Comparison of ENCODE assay signal across 8 cellular contexts in the genomic region with DNA sequence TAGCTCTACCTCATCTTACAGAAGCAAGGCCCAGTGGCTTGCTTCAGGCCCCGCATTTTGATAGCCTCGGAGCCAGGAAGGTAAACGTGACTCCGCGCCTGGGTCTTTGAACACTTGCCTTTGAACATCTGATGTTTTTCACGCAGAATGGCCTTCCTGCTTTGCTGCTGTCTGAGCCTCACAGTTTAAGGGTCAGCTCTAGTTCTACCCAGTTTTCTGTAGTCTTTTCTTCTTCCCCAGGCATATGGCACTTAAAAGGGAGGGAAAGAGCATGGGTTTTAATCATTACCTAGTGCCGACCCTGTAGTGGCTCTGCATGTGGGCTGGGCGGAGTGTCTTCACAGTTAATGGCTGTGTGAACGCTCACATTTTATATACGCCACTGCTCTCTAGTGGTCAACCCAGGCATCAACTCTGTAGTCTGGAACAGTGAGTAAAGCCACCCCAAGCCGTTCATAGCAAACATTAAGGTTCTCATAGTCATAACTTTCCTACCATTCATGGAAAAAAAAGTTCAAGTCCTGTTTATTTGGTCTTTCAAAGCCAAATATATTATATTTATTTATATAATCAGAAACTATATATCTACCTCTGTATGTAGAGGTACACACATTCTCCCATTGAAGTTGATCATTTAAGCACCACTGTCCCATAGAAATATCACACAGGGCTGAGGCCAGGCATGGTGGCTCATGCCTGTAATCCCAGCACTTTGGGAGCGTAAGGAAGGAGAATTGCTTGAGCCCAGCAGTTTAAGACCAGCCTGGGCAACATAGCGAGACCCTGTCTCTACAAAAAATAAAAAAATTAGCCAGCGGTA.
DNase-seq lines count a peak whose midpoint lies in the region; ATAC-seq and TF ChIP-seq lines count a peak whose summit lies in the region.

No MANE protein-coding gene starts in this region.

- H3K4me1 Mint-ChIP-seq in activated naive CD8-positive, alpha-beta T cell treated with anti-CD3 and anti-CD28 coated beads for 36 hours: peaks cover 4% of the 10 kb centered on the region

- no peak overlapping the region for H3K27ac ChIP-seq in SK-N-SH (ENCODE audit: low read depth in 2 of 2, low read length in 1 of 2)
- no peak overlapping the region for H3K27ac ChIP-seq in heart left ventricle

- H3K9ac ChIP-seq in SK-N-SH: no peak overlapping the region

- no peak overlapping the region for H3K4me2 ChIP-seq in SK-N-SH

- peak; percentile 76 for TF ChIP-seq CTCF in GM13976 (IDR thresholded peaks at IDR 0.05; ENCODE audit: borderline replicate concordance, control extremely low read depth, extremely low read depth, insufficient read depth, missing control alignments)
- peak; percentile 85 for TF ChIP-seq CTCF in SK-N-SH (IDR thresholded peaks at IDR 0.05)
- peak; percentile 78 to 90 (median 86) for TF ChIP-seq CTCF in heart left ventricle (IDR thresholded peaks at IDR 0.05)

- H3K27me3 Mint-ChIP-seq in activated naive CD8-positive, alpha-beta T cell treated with anti-CD3 and anti-CD28 coated beads for 36 hours: no peaks in the 10 kb centered on the region

- H3K27me3 ChIP-seq in SK-N-SH (ENCODE audit: insufficient read depth) (no peaks in the 10 kb centered on the region; the same call in 1 of the 2 replicates), heart left ventricle (no peaks in the 10 kb centered on the region)

- H3K4me3 Mint-ChIP-seq in activated naive CD8-positive, alpha-beta T cell treated with anti-CD3 and anti-CD28 coated beads for 36 hours: peak overlapping the region; percentile 45

- H3K27ac Mint-ChIP-seq in activated naive CD8-positive, alpha-beta T cell treated with anti-CD3 and anti-CD28 coated beads for 36 hours: peak overlapping the region; percentile 68

- H3K4me3 ChIP-seq in SK-N-SH (ENCODE audit: low read depth in 2 of 2, low read length in 1 of 2) (no peak overlapping the region; a peak in 1 of 4 replicates), heart left ventricle (no peak overlapping the region)

- no peaks in the 10 kb centered on the region for H3K79me2 ChIP-seq in SK-N-SH (ENCODE audit: insufficient read depth)

- DNase-seq in GM13976 (ENCODE audit: low spot score): peak; percentile 76
- DNase-seq in NCI-H1092 treated with DMSO at 0.1 percent for 48 hours (lab: John Stamatoyannopoulos, UW): peak; percentile 90
- peak; percentile 78 for DNase-seq in SK-N-SH
- DNase-seq in activated naive CD8-positive, alpha-beta T cell treated with anti-CD3 and anti-CD28 coated beads for 36 hours: peak; percentile 70
- peak in 4 of 5 donors; percentile 67 to 75 (median 70) for DNase-seq in heart left ventricle
- DNase-seq in renal cortical epithelial cell (ENCODE audit: low read depth): peak; percentile 65
- DNase-seq in posterior vena cava (ENCODE audit: low spot score): no peak

- no peaks in the 10 kb centered on the region for H4K20me1 ChIP-seq in SK-N-SH (ENCODE audit: insufficient read depth)

- in situ Hi-C loops in GM13976 (cut with MboI; ENCODE audit: low sequenced_read_pairs, unreplicated experiment): loop anchor here (10.0 kb wide), 1 partner anchor 652 kb away; no protein-coding TSS in a partner anchor

- H3K9me3 Mint-ChIP-seq in activated naive CD8-positive, alpha-beta T cell treated with anti-CD3 and anti-CD28 coated beads for 36 hours: peaks cover 26% of the 10 kb centered on the region

- intact Hi-C loops in heart left ventricle (cut with DNase I): loop anchor here (1.0 to 10.0 kb wide), 12 partner anchors 24 to 662 kb away; partner anchors contain the start of gene ACBD6 (in 1 of the 10)
- intact Hi-C loops in posterior vena cava (cut with DNase I): loop anchor here in 1 of 2 donors (10.0 kb wide), 2 partner anchors 272 to 652 kb away; no protein-coding TSS in a partner anchor

- H3K9me2 ChIP-seq in SK-N-SH: no peaks in the 10 kb centered on the region

- POLR2A ChIA-PET in SK-N-SH (lab: Yijun Ruan, JAX): no interaction called here

- CTCF ChIA-PET in SK-N-SH (lab: Yijun Ruan, JAX): interaction anchor here (0.6 to 4.1 kb wide), 28 partner anchors 9 to 666 kb away, joined by 3 to 40 read pairs (median 4); no protein-coding TSS in a partner anchor

- 48% methylated on average over 14 of the region's 14 CpGs for WGBS in SK-N-SH (ENCODE audit: low lambda C conversion rate)
- WGBS in heart left ventricle, 4 donors: 35 to 43% (median 40%) methylated on average over 14 of the region's 14 CpGs

- ATAC-seq in HG02678 (IDR thresholded peaks at IDR 0.05; ENCODE audit: unreplicated experiment) (peak; percentile 97), heart left ventricle (peak; percentile 92 to 99 (median 97))

- no peaks in the 10 kb centered on the region for H3F3A ChIP-seq in SK-N-SH (replicated peaks; ENCODE audit: insufficient read depth)

- H3K4me1 ChIP-seq in SK-N-SH (ENCODE audit: control insufficient read depth in 1 of 2, insufficient read depth in 2 of 2, low read depth in 1 of 2, low read length in 1 of 2) (peaks cover 0 to 2% of the 10 kb centered on the region in 2 experiments; a peak in 1 of 4 replicates), heart left ventricle (peaks cover 0 to 9% (median 0%) of the 10 kb centered on the region in 12 donors)

- peaks cover 4% of the 10 kb centered on the region for H3K36me3 Mint-ChIP-seq in activated naive CD8-positive, alpha-beta T cell treated with anti-CD3 and anti-CD28 coated beads for 36 hours

- H3K36me3 ChIP-seq in SK-N-SH (replicated peaks in 1 of 2; ENCODE audit: control insufficient read depth in 1 of 2, insufficient read depth in 2 of 2, low read length in 1 of 2) (no peaks in the 10 kb centered on the region), heart left ventricle (no peaks in the 10 kb centered on the region)

- TF ChIP-seq EP300 in SK-N-SH (IDR thresholded peaks at IDR 0.05; ENCODE audit: borderline replicate concordance in 1 of 2, low read depth in 1 of 2, low read length in 1 of 2): no peak

- H3K9me3 ChIP-seq in SK-N-SH (peaks cover 6% of the 10 kb centered on the region; the same call in 1 of the 2 replicates), heart left ventricle (peaks cover 0 to 24% (median 7%) of the 10 kb centered on the region in 12 donors)

- no peak for TF ChIP-seq POLR2A in heart left ventricle (IDR thresholded peaks at IDR 0.05)

- H2AFZ ChIP-seq in SK-N-SH (ENCODE audit: low read depth): no peak overlapping the region

- peak; percentile 98 for TF ChIP-seq RAD21 in SK-N-SH (IDR thresholded peaks at IDR 0.05; ENCODE audit: low read length)

TF ChIP-seq in SK-N-SH, 30 proteins besides CTCF, POLR2A, EP300 and RAD21:
- peak; percentile 88 for TF ChIP-seq SMC3 (IDR thresholded peaks at IDR 0.05; ENCODE audit: low read depth, low read length)
- TF ChIP-seq PBX3 (IDR thresholded peaks at IDR 0.05): no peak
- TF ChIP-seq RFX5 (IDR thresholded peaks at IDR 0.05; ENCODE audit: low read length): peak; percentile 42; the same call in 1 of the 2 replicates
- TF ChIP-seq RCOR1 (IDR thresholded peaks at IDR 0.05; ENCODE audit: low read length): 0 out of 2 replicates have a peak, but pooled peaks have one; percentile 20
